Comparison of ENCODE assay signal across 20 cellular contexts in genomic region chr9:114057161-114057560, GRCh38. TPM values are rescaled to one million over a fixed set of nuclear protein-coding genes. Genes with fewer than 3 reads are reported as not detected.
DNase-seq lines count a peak whose midpoint lies in the region; ATAC-seq and TF ChIP-seq lines count a peak whose summit lies in the region.
"Had no signal": no experiment of that assay in that cellular context is flagged by ENCODE, and none has a peak within 500 bp of the region (broad histone marks: within the 10 kb centered on the region; RNA-seq: fewer than 3 reads in every experiment).

No MANE protein-coding gene starts in this region.

- H3K4me1 ChIP-seq in neuronal stem cell (ENCODE audit: control insufficient read depth in 2 of 2, insufficient read depth in 1 of 2, low read depth in 1 of 2, low read length in 2 of 2) (peaks cover 0 to 2% of the 10 kb centered on the region in 2 donors), upper lobe of right lung (no peaks in the 10 kb centered on the region), Karpas-422 (ENCODE audit: low read length) (no peaks in the 10 kb centered on the region)
- H3K4me1 ChIP-seq: HAP-1 had no signal

- H2BK15ac ChIP-seq in neuronal stem cell (ENCODE audit: low read length): no peak overlapping the region

- H3K27ac Mint-ChIP-seq in endothelial cell (ENCODE audit: unreplicated experiment): peak overlapping the region; percentile 42
- H3K27ac Mint-ChIP-seq: CD4-positive, alpha-beta T cell had no signal

- H3K79me1 ChIP-seq in neuronal stem cell (ENCODE audit: low read depth, low read length): no peaks in the 10 kb centered on the region

- peaks cover 6% of the 10 kb centered on the region for H3K36me3 Mint-ChIP-seq in endothelial cell (ENCODE audit: low read depth, unreplicated experiment)

- no peaks in the 10 kb centered on the region for H3K9me3 Mint-ChIP-seq in endothelial cell (ENCODE audit: unreplicated experiment)
- H3K9me3 Mint-ChIP-seq: CD4-positive, alpha-beta T cell; IgD-negative memory B cell had no signal

- H3K9me3 ChIP-seq in neuronal stem cell (replicated peaks in 1 of 2; ENCODE audit: control insufficient read depth in 2 of 2, insufficient read depth in 1 of 2, low read depth in 1 of 2, low read length in 2 of 2): peaks cover 0 to 2% of the 10 kb centered on the region in 2 donors
- H3K9me3 ChIP-seq in upper lobe of right lung: no peaks in the 10 kb centered on the region
- no peaks in the 10 kb centered on the region for H3K9me3 ChIP-seq in Karpas-422 (ENCODE audit: low read length)
- H3K9me3 ChIP-seq: Caco-2, HAP-1, MG63 had no signal

- WGBS in neuronal stem cell (ENCODE audit: extremely low coverage in 2 of 2, insufficient read length in 2 of 2, insufficient replicate concordance in 1 of 2), 2 donors: no CpG with 5 or more reads among the region's 4 CpGs

- H4K20me1 ChIP-seq in Karpas-422 (ENCODE audit: insufficient read depth, low read depth, low read length): no peaks in the 10 kb centered on the region

- H2BK120ac ChIP-seq in neuronal stem cell (ENCODE audit: low read depth, low read length): no peak overlapping the region

- H2AK5ac ChIP-seq in neuronal stem cell (ENCODE audit: low read depth, low read length): no peak overlapping the region

- H3K4me2 ChIP-seq in neuronal stem cell (ENCODE audit: insufficient read depth, low read length, poor library complexity, severe bottlenecking) (no peak overlapping the region), Karpas-422 (ENCODE audit: low read depth, low read length, poor library complexity, severe bottlenecking) (no peak overlapping the region)

- ATAC-seq in upper lobe of right lung (no peak), GM18858 (IDR thresholded peaks at IDR 0.05; ENCODE audit: unreplicated experiment) (no peak)
- ATAC-seq: Right ventricle myocardium inferior had no signal

- H3K4me1 Mint-ChIP-seq in endothelial cell (ENCODE audit: unreplicated experiment): peaks cover 5% of the 10 kb centered on the region
- H3K4me1 Mint-ChIP-seq: IgD-negative memory B cell had no signal

- H3K4me3 Mint-ChIP-seq in endothelial cell (ENCODE audit: unreplicated experiment): no peak overlapping the region
- H3K4me3 Mint-ChIP-seq: CD4-positive, alpha-beta T cell; IgD-negative memory B cell had no signal

- H3K36me3 ChIP-seq in neuronal stem cell (replicated peaks in 1 of 2; ENCODE audit: control insufficient read depth in 2 of 2, insufficient read depth in 2 of 2, low read length in 2 of 2) (peaks cover 13 to 30% of the 10 kb centered on the region in 2 donors), upper lobe of right lung (no peaks in the 10 kb centered on the region), Karpas-422 (ENCODE audit: insufficient read depth, low read length) (no peaks in the 10 kb centered on the region)
- H3K36me3 ChIP-seq: HAP-1, MG63 had no signal

- H2BK5ac ChIP-seq in neuronal stem cell (ENCODE audit: low read length): no peak overlapping the region

- no peak overlapping the region for H2BK12ac ChIP-seq in neuronal stem cell (ENCODE audit: low read length)

- no peak overlapping the region for H3K14ac ChIP-seq in neuronal stem cell (ENCODE audit: low read length)

- H3K27me3 Mint-ChIP-seq in endothelial cell (ENCODE audit: unreplicated experiment): peaks cover 6% of the 10 kb centered on the region

- H3K9ac ChIP-seq in neuronal stem cell (ENCODE audit: low read depth, low read length, poor library complexity): no peak overlapping the region
- H3K9ac ChIP-seq in Karpas-422 (ENCODE audit: low read length): no peak overlapping the region

- H3K27ac ChIP-seq in neuronal stem cell (replicated peaks; ENCODE audit: low read length) (no peak overlapping the region), upper lobe of right lung (no peak overlapping the region), Karpas-422 (ENCODE audit: low read length) (no peak overlapping the region)

- no peaks in the 10 kb centered on the region for H3K9me2 ChIP-seq in Karpas-422 (replicated peaks; ENCODE audit: insufficient read depth, low read length)

- H3K4me3 ChIP-seq in neuronal stem cell (ENCODE audit: low read length in 2 of 2) (no peak overlapping the region), upper lobe of right lung (no peak overlapping the region), Karpas-422 (ENCODE audit: low read length) (no peak overlapping the region)
- H3K4me3 ChIP-seq: HAP-1, MG63 had no signal

- no peak overlapping the region for H3K4ac ChIP-seq in neuronal stem cell (ENCODE audit: low read length)

- H3K23ac ChIP-seq in neuronal stem cell (ENCODE audit: low read depth, low read length, poor library complexity): no peak overlapping the region

- peak overlapping the region; percentile 77 for H4K8ac ChIP-seq in neuronal stem cell (ENCODE audit: low read depth, low read length)

- TF ChIP-seq CTCF in endothelial cell (IDR thresholded peaks at IDR 0.05; ENCODE audit: unreplicated experiment) (no peak), upper lobe of right lung (IDR thresholded peaks at IDR 0.05) (no peak)

- no peaks in the 10 kb centered on the region for H3K79me2 ChIP-seq in Karpas-422 (ENCODE audit: low read length)

- H4K91ac ChIP-seq in neuronal stem cell (ENCODE audit: low read depth, low read length, poor library complexity): no peak overlapping the region

- no peak overlapping the region for H3K18ac ChIP-seq in neuronal stem cell (ENCODE audit: low read length)

- peak; percentile 57 for DNase-seq in SW480 (ENCODE audit: low spot score)
- DNase-seq in endothelial cell (ENCODE audit: low spot score): no peak
- DNase-seq in neuronal stem cell (ENCODE audit: low spot score): no peak
- peak; percentile 21 for DNase-seq in upper lobe of right lung
- DNase-seq in Karpas-422: no peak
- DNase-seq in activated gamma-delta T cell treated with Interleukin-2 at 50 U/mL for 16 hours: no peak
- DNase-seq: Caco-2; CD4-positive, alpha-beta T cell; Kasumi-1; MG63; NCI-H1092; NCI-H146; NCI-H2081 treated with DMSO at 0.1 percent for 48 hours; NCI-H446 treated with DMSO at 0.1 percent for 48 hours had no signal

- H2AFZ ChIP-seq in neuronal stem cell (ENCODE audit: low read length): no peak overlapping the region
- no peak overlapping the region for H2AFZ ChIP-seq in Karpas-422 (ENCODE audit: low read length)

- H3K27me3 ChIP-seq in neuronal stem cell (ENCODE audit: control insufficient read depth in 3 of 3, insufficient read depth in 3 of 3, low read depth in 1 of 3, low read length in 3 of 3) (no peaks in the 10 kb centered on the region), upper lobe of right lung (no peaks in the 10 kb centered on the region), Karpas-422 (ENCODE audit: low read length) (no peaks in the 10 kb centered on the region)
- H3K27me3 ChIP-seq: MG63 had no signal

- intact Hi-C loops in upper lobe of right lung (cut with DNase I): no loop called here

RNA-seq across cellular contexts. Expression of gene AMBP, which starts 20.9 kb away (rescaled TPM):
- total RNA-seq in endothelial cell (ENCODE audit: unreplicated experiment): not detected
- polyA plus RNA-seq in neuronal stem cell (2013, experiment 1 of 2): 0.06 TPM
- polyA plus RNA-seq in neuronal stem cell (2013, experiment 2 of 2): 0.11 TPM
- 0.67 TPM for total RNA-seq in upper lobe of right lung
- total RNA-seq in Karpas-422 (2014; rRNA removed; shearing (Covaris generic); ENCODE audit: low replicate concordance): not detected in 2 replicates
- total RNA-seq: CD4-positive, alpha-beta T cell; OCI-LY7; Right ventricle myocardium inferior; SK-MEL-5 had no signal
- polyA plus RNA-seq: IgD-negative memory B cell had no signal

RNA-seq across cellular contexts. Expression of gene KIF12, which starts 41.9 kb away (rescaled TPM):
- total RNA-seq in endothelial cell (ENCODE audit: unreplicated experiment) (0.26 TPM), upper lobe of right lung (6.2 TPM)
- 0.18 TPM for polyA plus RNA-seq in neuronal stem cell (2013, experiment 1 of 2)
- 0.22 TPM for polyA plus RNA-seq in neuronal stem cell (2013, experiment 2 of 2)
- not detected in 2 replicates for total RNA-seq in Karpas-422 (2014; rRNA removed; shearing (Covaris generic); ENCODE audit: low replicate concordance)
- total RNA-seq: CD4-positive, alpha-beta T cell; OCI-LY7; Right ventricle myocardium inferior had no signal
- polyA plus RNA-seq: IgD-negative memory B cell had no signal

Comparison
In these comparisons a context has a peak if more than half of its experiments do, and no peak if none do; other contexts are left out.
1. DNase-seq: peak in SW480 (single experiment) and upper lobe of right lung (single experiment); none in endothelial cell (single experiment), neuronal stem cell (single experiment), Karpas-422 (single experiment) and activated gamma-delta T cell treated with Interleukin-2 at 50 U/mL for 16 hours (single experiment).